In the genomic region with DNA sequence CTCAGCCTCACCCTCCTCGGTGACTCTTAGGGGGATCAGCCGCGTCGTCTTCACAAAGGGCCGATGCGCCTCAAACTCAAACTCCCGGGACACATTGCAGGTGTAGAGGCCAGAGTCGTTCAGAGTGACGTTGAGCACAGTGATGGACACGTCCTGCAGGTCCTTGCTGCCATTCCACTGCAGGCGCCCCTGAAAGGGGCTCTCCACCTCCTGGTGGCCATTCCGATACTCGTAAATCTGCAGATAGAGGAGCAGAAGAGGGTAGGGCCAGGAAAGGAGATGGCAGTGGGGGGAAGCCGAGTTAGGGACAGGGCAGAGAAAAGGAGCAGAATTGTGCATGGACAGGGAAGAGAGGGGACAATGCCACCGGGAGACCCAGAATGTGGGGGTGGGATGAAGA, we compare ENCODE assay signal across 30 cellular contexts. TPM values are rescaled to one million over a fixed set of nuclear protein-coding genes. Genes with fewer than 3 reads are reported as not detected.
"Had no signal": no experiment of that assay in that cellular context is flagged by ENCODE, and none has a peak within 500 bp of the region (broad histone marks: within the 10 kb centered on the region; RNA-seq: fewer than 3 reads in every experiment).

No MANE protein-coding gene starts in this region.

- H3K9me3 Mint-ChIP-seq: activated CD4-positive, alpha-beta T cell treated with anti-CD3 and anti-CD28 coated beads, Interleukin-2, amount 10 ng/mL, durations not matched to agents 7 days and 5 days; activated naive CD4-positive, alpha-beta T cell treated with anti-CD3 and anti-CD28 coated beads for 36 hours; activated naive CD4-positive, alpha-beta T cell treated with anti-CD3 and anti-CD28 coated beads, Interleukin-2, amount 50 U/mL, for 72 hours; activated T-cell treated with anti-CD3 and anti-CD28 coated beads, Interleukin-2, amount 50 U/mL, for 4 hours; activated T-helper 1 cell treated with anti-CD3 and anti-CD28 coated beads, Interleukin-12 subunit alpha, Interleukin-12 subunit beta, Interleukin-2, Interleukin-4 antibody, amounts not matched to agents 30 ng/mL and 10 ng/mL and 1 ng/mL, durations not matched to agents 14 hours and 24 hours and 36 hours; brain; central memory CD8-positive, alpha-beta T cell; T-helper 1 cell treated with Interleukin-12 subunit alpha and Interleukin-12 subunit beta and Interleukin-4 antibody, amounts not matched to agents 30 μg/mL and 1 μg/mL, for 36 hours; T-helper 2 cell treated with Interferon-gamma antibody and Interleukin-4, amounts not matched to agents 5 μg/mL and 100 μg/mL, for 36 hours had no signal

- H3K27ac ChIP-seq: adrenal gland, SJSA1 had no signal

- H3K36me3 ChIP-seq: adrenal gland, SJSA1 had no signal

- H3K27ac Mint-ChIP-seq: activated CD4-positive, alpha-beta T cell treated with anti-CD3 and anti-CD28 coated beads for 36 hours; activated CD4-positive, alpha-beta T cell treated with anti-CD3 and anti-CD28 coated beads, Interleukin-2, amount 10 ng/mL, durations not matched to agents 7 days and 5 days; activated CD8-positive, alpha-beta T cell treated with anti-CD3 and anti-CD28 coated beads, Interleukin-2, amount 10 ng/mL, durations not matched to agents 7 days and 5 days; activated naive CD4-positive, alpha-beta T cell treated with anti-CD3 and anti-CD28 coated beads for 36 hours; activated naive CD4-positive, alpha-beta T cell treated with anti-CD3 and anti-CD28 coated beads, Interleukin-2, amount 50 U/mL, for 72 hours; activated T-helper 1 cell treated with anti-CD3 and anti-CD28 coated beads, Interleukin-12 subunit alpha, Interleukin-12 subunit beta, Interleukin-2, Interleukin-4 antibody, amounts not matched to agents 30 ng/mL and 10 ng/mL and 1 ng/mL, durations not matched to agents 14 hours and 24 hours and 36 hours; T-helper 1 cell treated with Interleukin-12 subunit alpha and Interleukin-12 subunit beta and Interleukin-4 antibody, amounts not matched to agents 30 μg/mL and 1 μg/mL, for 36 hours; T-helper 2 cell treated with Interferon-gamma antibody and Interleukin-4, amounts not matched to agents 5 μg/mL and 100 μg/mL, for 36 hours had no signal

- H3K9me3 ChIP-seq: adrenal gland, SJSA1, SK-N-SH had no signal

- H3K4me3 ChIP-seq: adrenal gland, SJSA1 had no signal

- H3K9me2 ChIP-seq: SK-N-SH had no signal

- H3K4me3 Mint-ChIP-seq: activated CD4-positive, alpha-beta T cell treated with anti-CD3 and anti-CD28 coated beads for 36 hours; activated CD4-positive, alpha-beta T cell treated with anti-CD3 and anti-CD28 coated beads, Interleukin-2, amount 10 ng/mL, durations not matched to agents 7 days and 5 days; activated CD8-positive, alpha-beta T cell treated with anti-CD3 and anti-CD28 coated beads, Interleukin-2, amount 10 ng/mL, durations not matched to agents 7 days and 5 days; activated naive CD4-positive, alpha-beta T cell treated with anti-CD3 and anti-CD28 coated beads for 36 hours; activated T-cell treated with anti-CD3 and anti-CD28 coated beads, Interleukin-2, amount 50 U/mL, for 4 hours; activated T-helper 1 cell treated with anti-CD3 and anti-CD28 coated beads, Interleukin-12 subunit alpha, Interleukin-12 subunit beta, Interleukin-2, Interleukin-4 antibody, amounts not matched to agents 30 ng/mL and 10 ng/mL and 1 ng/mL, durations not matched to agents 14 hours and 24 hours and 36 hours; brain; central memory CD8-positive, alpha-beta T cell; T-helper 1 cell treated with Interleukin-12 subunit alpha and Interleukin-12 subunit beta and Interleukin-4 antibody, amounts not matched to agents 30 μg/mL and 1 μg/mL, for 36 hours; T-helper 2 cell treated with Interferon-gamma antibody and Interleukin-4, amounts not matched to agents 5 μg/mL and 100 μg/mL, for 36 hours had no signal

- H3K9ac ChIP-seq: SK-N-SH had no signal

- H3K4me2 ChIP-seq: SK-N-SH had no signal

- H3K27me3 ChIP-seq: adrenal gland had no signal

- DNase-seq: activated CD4-positive, alpha-beta T cell treated with anti-CD3 and anti-CD28 coated beads for 36 hours; activated CD4-positive, alpha-beta T cell treated with anti-CD3 and anti-CD28 coated beads, Interleukin-2, amount 10 ng/mL, durations not matched to agents 7 days and 5 days; activated CD4-positive, alpha-beta T cell treated with anti-CD3 and anti-CD28 coated beads, Interleukin-2, amount 50 U/mL, for 48 hours; activated CD8-positive, alpha-beta T cell treated with anti-CD3 and anti-CD28 coated beads, Interleukin-2, amount 10 ng/mL, durations not matched to agents 7 days and 5 days; activated gamma-delta T cell treated with Interleukin-2 at 50 U/mL for 16 hours; activated naive CD4-positive, alpha-beta T cell treated with anti-CD3 and anti-CD28 coated beads for 36 hours; activated T-cell treated with anti-CD3 and anti-CD28 coated beads for 4 hours; activated T-cell treated with anti-CD3 and anti-CD28 coated beads, Interleukin-2, amount 50 U/mL, for 4 hours; adrenal gland; anterior cingulate cortex; Karpas-422; NCI-H1105; NCI-H1436; NCI-H1694; NCI-H1930; NCI-H2081 treated with DMSO at 0.1 percent for 48 hours; NCI-H345; NCI-H524 treated with DMSO at 0.1 percent for 48 hours; SHP77; SK-N-SH had no signal

- ATAC-seq: activated CD4-positive, alpha-beta T cell treated with anti-CD3 and anti-CD28 coated beads for 36 hours; activated CD4-positive, CD25-positive, alpha-beta regulatory T cell treated with anti-CD3 and anti-CD28 coated beads, Interleukin-2, amount 50 U/mL, for 24 hours; activated CD8-positive, alpha-beta T cell treated with anti-CD3 and anti-CD28 coated beads, Interleukin-2, amount 10 ng/mL, durations not matched to agents 7 days and 5 days; activated naive CD4-positive, alpha-beta T cell treated with anti-CD3 and anti-CD28 coated beads, Interleukin-2, amount 50 U/mL, for 72 hours; activated T-cell treated with anti-CD3 and anti-CD28 coated beads, Interleukin-2, amount 50 U/mL, for 4 hours; Panc1 had no signal

- H3K36me3 Mint-ChIP-seq: activated naive CD4-positive, alpha-beta T cell treated with anti-CD3 and anti-CD28 coated beads, Interleukin-2, amount 50 U/mL, for 72 hours had no signal

- H3K4me1 Mint-ChIP-seq: activated CD4-positive, alpha-beta T cell treated with anti-CD3 and anti-CD28 coated beads, Interleukin-2, amount 10 ng/mL, durations not matched to agents 7 days and 5 days had no signal

- H3K4me1 ChIP-seq: adrenal gland, SJSA1 had no signal

RNA-seq across cellular contexts. Expression of a gene that starts 12.0 kb away (rescaled TPM):
- total RNA-seq: activated CD4-positive, alpha-beta T cell treated with anti-CD3 and anti-CD28 coated beads for 36 hours; activated CD4-positive, alpha-beta T cell treated with anti-CD3 and anti-CD28 coated beads, Interleukin-2, amount 10 ng/mL, durations not matched to agents 7 days and 5 days; activated CD8-positive, alpha-beta T cell treated with anti-CD3 and anti-CD28 coated beads, Interleukin-2, amount 10 ng/mL, durations not matched to agents 7 days and 5 days; activated naive CD4-positive, alpha-beta T cell treated with anti-CD3 and anti-CD28 coated beads for 36 hours; activated T-cell treated with anti-CD3 and anti-CD28 coated beads, Interleukin-2, amount 50 U/mL, for 4 hours; activated T-helper 1 cell treated with anti-CD3 and anti-CD28 coated beads, Interleukin-12 subunit alpha, Interleukin-12 subunit beta, Interleukin-2, Interleukin-4 antibody, amounts not matched to agents 30 ng/mL and 10 ng/mL and 1 ng/mL, durations not matched to agents 14 hours and 24 hours and 36 hours; RPMI7951 had no signal
